Comparison of ENCODE assay signal across 2 cellular contexts in genomic region chr16:67451061-67451703, GRCh38.
A peak's percentile ranks its signal among the peaks of the same experiment; 100 is the strongest.
TF ChIP-seq lines count a peak whose summit lies in the region.

No MANE protein-coding gene starts in this region.

TF ChIP-seq in K562, 482 proteins besides CTCF, POLR2A, EP300 and RAD21:
- TF ChIP-seq, protein P1, sequence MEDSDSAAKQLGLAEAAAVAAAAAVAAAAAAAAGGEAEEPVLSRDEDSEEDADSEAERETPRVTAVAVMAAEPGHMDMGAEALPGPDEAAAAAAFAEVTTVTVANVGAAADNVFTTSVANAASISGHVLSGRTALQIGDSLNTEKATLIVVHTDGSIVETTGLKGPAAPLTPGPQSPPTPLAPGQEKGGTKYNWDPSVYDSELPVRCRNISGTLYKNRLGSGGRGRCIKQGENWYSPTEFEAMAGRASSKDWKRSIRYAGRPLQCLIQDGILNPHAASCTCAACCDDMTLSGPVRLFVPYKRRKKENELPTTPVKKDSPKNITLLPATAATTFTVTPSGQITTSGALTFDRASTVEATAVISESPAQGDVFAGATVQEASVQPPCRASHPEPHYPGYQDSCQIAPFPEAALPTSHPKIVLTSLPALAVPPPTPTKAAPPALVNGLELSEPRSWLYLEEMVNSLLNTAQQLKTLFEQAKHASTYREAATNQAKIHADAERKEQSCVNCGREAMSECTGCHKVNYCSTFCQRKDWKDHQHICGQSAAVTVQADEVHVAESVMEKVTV (CRISPR knock-in tag; IDR thresholded peaks at IDR 0.05) = no peak
- TF ChIP-seq ZNF274 (IDR thresholded peaks at IDR 0.05; ENCODE audit: borderline replicate concordance, low read depth, low read length) = no peak
- peak; percentile 50; the same call in 1 of the 2 replicates for TF ChIP-seq ZNF316 (IDR thresholded peaks at IDR 0.05)

TF ChIP-seq in GM23338, 12 proteins besides CTCF, POLR2A, EP300 and RAD21:
- no peak for TF ChIP-seq EZH2phosphoT487 (IDR thresholded peaks at IDR 0.05; ENCODE audit: unreplicated experiment)
- TF ChIP-seq NANOG (IDR thresholded peaks at IDR 0.05; ENCODE audit: borderline replicate concordance) = no peak
- TF ChIP-seq EZH2 (IDR thresholded peaks at IDR 0.05; ENCODE audit: low read depth, unreplicated experiment) = no peak
- no peak for TF ChIP-seq JUNB (IDR thresholded peaks at IDR 0.05; ENCODE audit: unreplicated experiment)
- TF ChIP-seq ETS1 (IDR thresholded peaks at IDR 0.05) = no peak
- TF ChIP-seq STAT1 (IDR thresholded peaks at IDR 0.05; ENCODE audit: unreplicated experiment) = no peak
- TF ChIP-seq, protein P2, sequence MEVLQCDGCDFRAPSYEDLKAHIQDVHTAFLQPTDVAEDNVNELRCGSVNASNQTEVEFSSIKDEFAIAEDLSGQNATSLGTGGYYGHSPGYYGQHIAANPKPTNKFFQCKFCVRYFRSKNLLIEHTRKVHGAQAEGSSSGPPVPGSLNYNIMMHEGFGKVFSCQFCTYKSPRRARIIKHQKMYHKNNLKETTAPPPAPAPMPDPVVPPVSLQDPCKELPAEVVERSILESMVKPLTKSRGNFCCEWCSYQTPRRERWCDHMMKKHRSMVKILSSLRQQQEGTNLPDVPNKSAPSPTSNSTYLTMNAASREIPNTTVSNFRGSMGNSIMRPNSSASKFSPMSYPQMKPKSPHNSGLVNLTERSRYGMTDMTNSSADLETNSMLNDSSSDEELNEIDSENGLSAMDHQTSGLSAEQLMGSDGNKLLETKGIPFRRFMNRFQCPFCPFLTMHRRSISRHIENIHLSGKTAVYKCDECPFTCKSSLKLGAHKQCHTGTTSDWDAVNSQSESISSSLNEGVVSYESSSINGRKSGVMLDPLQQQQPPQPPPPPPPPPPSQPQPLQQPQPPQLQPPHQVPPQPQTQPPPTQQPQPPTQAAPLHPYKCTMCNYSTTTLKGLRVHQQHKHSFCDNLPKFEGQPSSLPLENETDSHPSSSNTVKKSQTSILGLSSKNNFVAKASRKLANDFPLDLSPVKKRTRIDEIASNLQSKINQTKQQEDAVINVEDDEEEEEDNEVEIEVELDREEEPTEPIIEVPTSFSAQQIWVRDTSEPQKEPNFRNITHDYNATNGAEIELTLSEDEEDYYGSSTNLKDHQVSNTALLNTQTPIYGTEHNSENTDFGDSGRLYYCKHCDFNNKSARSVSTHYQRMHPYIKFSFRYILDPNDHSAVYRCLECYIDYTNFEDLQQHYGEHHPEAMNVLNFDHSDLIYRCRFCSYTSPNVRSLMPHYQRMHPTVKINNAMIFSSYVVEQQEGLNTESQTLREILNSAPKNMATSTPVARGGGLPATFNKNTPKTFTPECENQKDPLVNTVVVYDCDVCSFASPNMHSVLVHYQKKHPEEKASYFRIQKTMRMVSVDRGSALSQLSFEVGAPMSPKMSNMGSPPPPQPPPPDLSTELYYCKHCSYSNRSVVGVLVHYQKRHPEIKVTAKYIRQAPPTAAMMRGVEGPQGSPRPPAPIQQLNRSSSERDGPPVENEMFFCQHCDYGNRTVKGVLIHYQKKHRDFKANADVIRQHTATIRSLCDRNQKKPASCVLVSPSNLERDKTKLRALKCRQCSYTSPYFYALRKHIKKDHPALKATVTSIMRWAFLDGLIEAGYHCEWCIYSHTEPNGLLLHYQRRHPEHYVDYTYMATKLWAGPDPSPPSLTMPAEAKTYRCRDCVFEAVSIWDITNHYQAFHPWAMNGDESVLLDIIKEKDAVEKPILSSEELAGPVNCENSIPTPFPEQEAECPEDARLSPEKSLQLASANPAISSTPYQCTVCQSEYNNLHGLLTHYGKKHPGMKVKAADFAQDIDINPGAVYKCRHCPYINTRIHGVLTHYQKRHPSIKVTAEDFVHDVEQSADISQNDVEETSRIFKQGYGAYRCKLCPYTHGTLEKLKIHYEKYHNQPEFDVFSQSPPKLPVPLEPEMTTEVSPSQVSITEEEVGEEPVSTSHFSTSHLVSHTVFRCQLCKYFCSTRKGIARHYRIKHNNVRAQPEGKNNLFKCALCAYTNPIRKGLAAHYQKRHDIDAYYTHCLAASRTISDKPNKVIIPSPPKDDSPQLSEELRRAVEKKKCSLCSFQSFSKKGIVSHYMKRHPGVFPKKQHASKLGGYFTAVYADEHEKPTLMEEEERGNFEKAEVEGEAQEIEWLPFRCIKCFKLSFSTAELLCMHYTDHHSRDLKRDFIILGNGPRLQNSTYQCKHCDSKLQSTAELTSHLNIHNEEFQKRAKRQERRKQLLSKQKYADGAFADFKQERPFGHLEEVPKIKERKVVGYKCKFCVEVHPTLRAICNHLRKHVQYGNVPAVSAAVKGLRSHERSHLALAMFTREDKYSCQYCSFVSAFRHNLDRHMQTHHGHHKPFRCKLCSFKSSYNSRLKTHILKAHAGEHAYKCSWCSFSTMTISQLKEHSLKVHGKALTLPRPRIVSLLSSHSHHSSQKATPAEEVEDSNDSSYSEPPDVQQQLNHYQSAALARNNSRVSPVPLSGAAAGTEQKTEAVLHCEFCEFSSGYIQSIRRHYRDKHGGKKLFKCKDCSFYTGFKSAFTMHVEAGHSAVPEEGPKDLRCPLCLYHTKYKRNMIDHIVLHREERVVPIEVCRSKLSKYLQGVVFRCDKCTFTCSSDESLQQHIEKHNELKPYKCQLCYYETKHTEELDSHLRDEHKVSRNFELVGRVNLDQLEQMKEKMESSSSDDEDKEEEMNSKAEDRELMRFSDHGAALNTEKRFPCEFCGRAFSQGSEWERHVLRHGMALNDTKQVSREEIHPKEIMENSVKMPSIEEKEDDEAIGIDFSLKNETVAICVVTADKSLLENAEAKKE (CRISPR knock-in tag; IDR thresholded peaks at IDR 0.05) = no peak
- TF ChIP-seq ZNF331 (CRISPR knock-in tag; IDR thresholded peaks at IDR 0.05; ENCODE audit: low read depth) = no peak
- no peak for TF ChIP-seq POLR2AphosphoS5 (IDR thresholded peaks at IDR 0.05; ENCODE audit: low read depth)
- no peak for TF ChIP-seq CREB1 (CRISPR knock-in tag; IDR thresholded peaks at IDR 0.05; ENCODE audit: low read depth)
- no peak for TF ChIP-seq REST (IDR thresholded peaks at IDR 0.05; ENCODE audit: unreplicated experiment)
- TF ChIP-seq ZNF114 (CRISPR knock-in tag; IDR thresholded peaks at IDR 0.05) = no peak
